ENCODE assay signal across 8 cellular contexts in the genomic region with DNA sequence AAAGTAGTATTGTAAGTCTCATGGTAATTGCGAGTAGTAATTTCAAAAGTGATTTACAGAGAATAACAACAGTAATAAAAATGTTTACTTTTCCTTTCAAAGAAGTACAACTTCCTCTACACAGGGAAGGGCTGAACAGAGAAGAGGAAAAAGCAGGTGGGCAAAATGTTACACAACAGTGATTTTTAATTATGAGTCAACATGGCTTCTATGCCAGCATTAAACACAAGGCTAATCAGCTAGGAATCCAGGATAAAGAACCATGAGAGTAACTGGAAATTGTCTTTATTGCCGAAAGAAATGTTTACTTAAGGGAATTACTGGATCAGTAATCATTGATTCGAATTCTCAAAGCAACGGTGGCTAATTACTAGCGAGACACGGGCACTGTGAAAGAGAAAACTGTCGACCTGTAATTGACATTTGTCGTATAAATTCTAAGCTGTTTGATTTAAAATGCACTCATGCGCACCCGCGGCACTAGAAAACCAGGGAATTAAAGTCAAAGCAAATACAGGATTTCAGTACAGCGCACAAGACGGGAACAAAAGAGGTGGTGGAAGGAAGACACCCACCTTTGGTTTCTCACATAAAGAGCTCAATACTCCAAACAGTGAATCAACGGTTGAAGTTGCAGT. TPM values are rescaled to one million over a fixed set of nuclear protein-coding genes. Genes with fewer than 3 reads are reported as not detected.
DNase-seq lines count a peak whose midpoint lies in the region; ATAC-seq, FAIRE-seq and TF ChIP-seq lines count a peak whose summit lies in the region.

No MANE protein-coding gene starts in this region.

- DNase-seq in EL (peak; percentile 51), esophagus muscularis mucosa (ENCODE audit: extremely low spot score) (no peak), urothelium cell line (ENCODE audit: low spot score) (no peak), KG1 (lab: John Stamatoyannopoulos, UW) (no peak)

- H3K4me2 ChIP-seq in neural cell (ENCODE audit: low read length) = peak overlapping the region; percentile 89

- H3K4me1 ChIP-seq in esophagus muscularis mucosa = peaks cover 19 to 30% (median 28%) of the 10 kb centered on the region in 4 donors

- no peaks in the 10 kb centered on the region for H3F3A ChIP-seq in neural cell (ENCODE audit: insufficient read depth, low read length, poor library complexity, severe bottlenecking)

- peak; percentile 8; the same call in 2 of the 3 replicates for ATAC-seq in SK-N-SH treated with all-trans-retinoic acid at 6 μM for 48 hours
- ATAC-seq in HG02938 (IDR thresholded peaks at IDR 0.05; ENCODE audit: unreplicated experiment) = no peak

- no peak for TF ChIP-seq RAD21 in neural cell (conservative IDR thresholded peaks at IDR 0.05)

- H3K27me3 ChIP-seq in esophagus muscularis mucosa (no peaks in the 10 kb centered on the region), neural cell (ENCODE audit: insufficient read depth, low read depth, low read length) (no peaks in the 10 kb centered on the region)

- 6% methylated on average over 14 of the region's 14 CpGs for WGBS in esophagus muscularis mucosa

- no peaks in the 10 kb centered on the region for H3K9me2 ChIP-seq in neural cell (ENCODE audit: insufficient read depth, low read length)

- H3K36me3 ChIP-seq in KOPT-K1 (ENCODE audit: insufficient read depth, low read length) (no peaks in the 10 kb centered on the region), esophagus muscularis mucosa (no peaks in the 10 kb centered on the region), neural cell (ENCODE audit: insufficient read depth, low read length) (no peaks in the 10 kb centered on the region)

- no peaks in the 10 kb centered on the region for H4K20me1 ChIP-seq in neural cell (ENCODE audit: insufficient read depth)

- TF ChIP-seq POLR2A in esophagus muscularis mucosa (IDR thresholded peaks at IDR 0.05; ENCODE audit: low read depth) = no peak

- H3K9ac ChIP-seq in neural cell (ENCODE audit: low read length) = peak overlapping the region; percentile 95

- TF ChIP-seq EP300 in esophagus muscularis mucosa (IDR thresholded peaks at IDR 0.05) = no peak
- peak; percentile 23 for TF ChIP-seq EP300 in neural cell (conservative IDR thresholded peaks at IDR 0.05; ENCODE audit: poor library complexity, severe bottlenecking)

- H3K4me3 ChIP-seq in esophagus muscularis mucosa (peak overlapping the region; percentile 92 to 94 (median 94)), neural cell (ENCODE audit: low read length) (peak overlapping the region; percentile 96)

- FAIRE-seq in urothelium cell line (lab: Jason Lieb, UNC) = no peak

- H3K9me3 ChIP-seq in KOPT-K1 (ENCODE audit: insufficient read depth, low read length, poor library complexity, severe bottlenecking) (no peaks in the 10 kb centered on the region), esophagus muscularis mucosa (no peaks in the 10 kb centered on the region), neural cell (ENCODE audit: low read length) (no peaks in the 10 kb centered on the region)

- H3K27ac ChIP-seq in KOPT-K1 (ENCODE audit: low read depth, low read length, poor library complexity, severe bottlenecking) (peak overlapping the region; percentile 95), esophagus muscularis mucosa (replicated peaks in 1 of 4) (peak overlapping the region; percentile 93 to 98 (median 95)), neural cell (ENCODE audit: low read length) (peak overlapping the region; percentile 97)

- TF ChIP-seq CTCF in esophagus muscularis mucosa (IDR thresholded peaks at IDR 0.05) = no peak
- no peak for TF ChIP-seq CTCF in neural cell (IDR thresholded peaks at IDR 0.05; ENCODE audit: poor library complexity, severe bottlenecking)

- H2AFZ ChIP-seq in neural cell (ENCODE audit: low read depth, low read length) = peak overlapping the region; percentile 89

- intact Hi-C loops in esophagus muscularis mucosa (cut with DNase I) = loop anchor here (10.0 kb wide), 2 partner anchors 201 to 291 kb away; partner anchors contain the start of genes DCK and MOB1B

- peaks cover 24% of the 10 kb centered on the region for H3K79me2 ChIP-seq in neural cell (replicated peaks; ENCODE audit: insufficient read depth, low read length)

TF ChIP-seq in SK-N-SH treated with all-trans-retinoic acid at 6 μM for 48 hours, 23 proteins besides CTCF, POLR2A, EP300 and RAD21 (continues in another document):
- TF ChIP-seq ESRRG (CRISPR knock-in tag; IDR thresholded peaks at IDR 0.05) (no peak), CSRNP3 (CRISPR knock-in tag; IDR thresholded peaks at IDR 0.05) (no peak)

TF ChIP-seq in neural cell, 6 proteins besides CTCF, POLR2A, EP300 and RAD21:
- TF ChIP-seq POLR2AphosphoS5 (IDR thresholded peaks at IDR 0.05) (peak; percentile 69), REST (IDR thresholded peaks at IDR 0.05; ENCODE audit: borderline replicate concordance) (peak; percentile 74), EZH2 (IDR thresholded peaks at IDR 0.05; ENCODE audit: borderline replicate concordance, insufficient read depth, low read length, poor library complexity, severe bottlenecking) (no peak), MXI1 (conservative IDR thresholded peaks at IDR 0.05; ENCODE audit: poor library complexity, severe bottlenecking) (no peak), TAF1 (IDR thresholded peaks at IDR 0.05; ENCODE audit: low read depth) (peak; percentile 60)

RNA-seq across cellular contexts. Expression of gene UTP3, which starts 15.5 kb away (rescaled TPM):
- 10 to 100 TPM; 19.9 to 31.3 (median 21.8) TPM for total RNA-seq in esophagus muscularis mucosa
- 11.3 and 13.1 TPM in 2 replicates for polyA plus RNA-seq in neural cell
- 19.7 and 23.8 TPM in 2 replicates for polyA minus RNA-seq in neural cell

RNA-seq across cellular contexts. Expression of gene RUFY3, which starts 17.9 kb away (rescaled TPM):
- 10 to 100 TPM; 30.5 to 51.9 (median 33.2) TPM for total RNA-seq in esophagus muscularis mucosa
- polyA plus RNA-seq in neural cell = 360 and 414 TPM in 2 replicates
- 608 and 652 TPM in 2 replicates for polyA minus RNA-seq in neural cell

RNA-seq across cellular contexts. Expression of gene JCHAIN, which starts 37.5 kb away (rescaled TPM):
- 10 to 100 TPM in 1 of 4 donors, 1 to 10 TPM in 3; 2.1 to 18.6 (median 3.9) TPM for total RNA-seq in esophagus muscularis mucosa
- polyA plus RNA-seq in neural cell = not detected in 2 replicates
- not detected in 2 replicates for polyA minus RNA-seq in neural cell
